ENCODE assay signal across 8 cellular contexts in the genomic region with DNA sequence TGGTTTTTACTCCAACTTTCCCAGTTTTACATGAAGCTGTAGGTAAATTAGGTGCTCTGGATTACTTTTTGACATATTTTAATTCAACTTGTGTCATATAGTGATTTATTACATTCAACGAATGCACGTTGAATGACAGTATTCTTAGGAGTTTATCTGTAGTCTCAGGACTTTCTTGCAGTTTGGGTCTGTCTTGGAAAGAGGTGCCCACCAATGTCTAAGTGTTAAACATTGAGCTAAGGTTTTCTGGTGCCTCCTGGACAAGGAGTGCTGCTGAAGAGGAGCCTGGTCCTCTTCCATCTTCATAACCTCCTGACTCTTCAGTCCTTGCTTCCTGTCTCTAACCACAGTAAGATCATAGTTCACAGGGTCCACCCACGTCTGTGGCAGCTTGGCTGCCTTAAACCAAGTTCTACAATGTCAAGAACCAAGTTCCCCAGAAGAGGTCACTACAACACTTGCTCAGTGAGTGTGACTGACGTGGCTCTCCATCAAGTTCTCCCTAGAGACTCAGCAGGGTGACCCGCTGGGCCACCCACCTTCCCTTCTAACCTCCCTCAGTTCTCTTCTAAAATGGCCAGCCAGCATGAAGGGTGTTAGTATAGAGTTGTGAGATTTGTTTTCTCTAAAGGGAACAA. TPM values are rescaled to one million over a fixed set of nuclear protein-coding genes. Genes with fewer than 3 reads are reported as not detected.
DNase-seq lines count a peak whose midpoint lies in the region; ATAC-seq and TF ChIP-seq lines count a peak whose summit lies in the region.

No MANE protein-coding gene starts in this region.

- H3K9me3 ChIP-seq in cardiac muscle cell (ENCODE audit: low read depth) (no peaks in the 10 kb centered on the region), right atrium auricular region (no peaks in the 10 kb centered on the region), HAP-1 (no peaks in the 10 kb centered on the region), Karpas-422 (ENCODE audit: low read length) (no peaks in the 10 kb centered on the region), thoracic aorta (no peaks in the 10 kb centered on the region)

- H3K9me2 ChIP-seq in Karpas-422 (replicated peaks; ENCODE audit: insufficient read depth, low read length) = no peaks in the 10 kb centered on the region

- TF ChIP-seq CTCF in cardiac muscle cell (IDR thresholded peaks at IDR 0.05; ENCODE audit: low read depth, low read length) = peak; percentile 5
- peak in 1 of 2 donors; percentile 34 for TF ChIP-seq CTCF in right atrium auricular region (IDR thresholded peaks at IDR 0.05)
- peak; percentile 60 for TF ChIP-seq CTCF in brain microvascular endothelial cell (IDR thresholded peaks at IDR 0.05; ENCODE audit: low read depth, low read length, missing control alignments)
- peak; percentile 25 for TF ChIP-seq CTCF in thoracic aorta (IDR thresholded peaks at IDR 0.05)

- H3K36me3 ChIP-seq in cardiac muscle cell (no peaks in the 10 kb centered on the region), right atrium auricular region (no peaks in the 10 kb centered on the region), HAP-1 (replicated peaks) (no peaks in the 10 kb centered on the region), Karpas-422 (ENCODE audit: insufficient read depth, low read length) (no peaks in the 10 kb centered on the region), brain microvascular endothelial cell (replicated peaks) (no peaks in the 10 kb centered on the region), thoracic aorta (no peaks in the 10 kb centered on the region)

- H4K20me1 ChIP-seq in Karpas-422 (ENCODE audit: insufficient read depth, low read depth, low read length) = no peaks in the 10 kb centered on the region

- H3K4me3 ChIP-seq in cardiac muscle cell (no peak overlapping the region), right atrium auricular region (no peak overlapping the region), HAP-1 (no peak overlapping the region), Karpas-422 (ENCODE audit: low read length) (no peak overlapping the region), brain microvascular endothelial cell (ENCODE audit: low read depth, low read length) (no peak overlapping the region), thoracic aorta (no peak overlapping the region)

- no peak for ATAC-seq in thoracic aorta (ENCODE audit: insufficient number of reproducible peaks, low FRiP score, low read depth)

- H2AFZ ChIP-seq in Karpas-422 (ENCODE audit: low read length) = no peak overlapping the region

- in situ Hi-C loops in HAP-1 (cut with MboI; ENCODE audit: low sequenced_read_pairs) (loop anchor here (25.0 kb wide), 1 partner anchor 797 kb away; no protein-coding TSS in a partner anchor), brain microvascular endothelial cell (cut with HindIII; ENCODE audit: low pct_ligation_motif_present, low sequenced_read_pairs) (no loop called here)

- H3K79me2 ChIP-seq in Karpas-422 (ENCODE audit: low read length) = no peaks in the 10 kb centered on the region

- H3K27me3 ChIP-seq in cardiac muscle cell (peaks cover 21% of the 10 kb centered on the region), right atrium auricular region (peaks cover 0 to 4% of the 10 kb centered on the region in 2 donors), HAP-1 (ENCODE audit: low read depth) (peaks cover 34% of the 10 kb centered on the region), Karpas-422 (ENCODE audit: low read length) (no peaks in the 10 kb centered on the region), brain microvascular endothelial cell (replicated peaks) (peaks cover 9% of the 10 kb centered on the region), thoracic aorta (replicated peaks; ENCODE audit: insufficient read depth) (peaks cover 5% of the 10 kb centered on the region)

- H3K4me1 ChIP-seq in cardiac muscle cell (ENCODE audit: low read depth) (no peaks in the 10 kb centered on the region), right atrium auricular region (no peaks in the 10 kb centered on the region), HAP-1 (no peaks in the 10 kb centered on the region), Karpas-422 (ENCODE audit: low read length) (no peaks in the 10 kb centered on the region), thoracic aorta (ENCODE audit: control insufficient read depth in 1 of 2, low read depth in 2 of 2) (no peaks in the 10 kb centered on the region)

- no peak overlapping the region for H3K4me2 ChIP-seq in Karpas-422 (ENCODE audit: low read depth, low read length, poor library complexity, severe bottlenecking)

- DNase-seq in cardiac muscle cell (ENCODE audit: low read depth in 1 of 2, low spot score in 1 of 2) (peak; percentile 10 to 71), right atrium auricular region (ENCODE audit: low spot score) (no peak), HAP-1 (ENCODE audit: low spot score in 2 of 2) (peak; percentile 56 to 78), Karpas-422 (peak; percentile 81), SHP77 (lab: John Stamatoyannopoulos, UW) (peak; percentile 24 to 61), brain microvascular endothelial cell (peak; percentile 12), medulla oblongata (ENCODE audit: extremely low spot score) (peak; percentile 75), thoracic aorta (ENCODE audit: low spot score) (no peak)

- H3K27ac ChIP-seq in cardiac muscle cell = no peak overlapping the region
- no peak overlapping the region for H3K27ac ChIP-seq in right atrium auricular region
- H3K27ac ChIP-seq in Karpas-422 (ENCODE audit: low read length) = no peak overlapping the region
- H3K27ac ChIP-seq in brain microvascular endothelial cell = no peak overlapping the region
- H3K27ac ChIP-seq in thoracic aorta = no peak overlapping the region

- H3K9ac ChIP-seq in Karpas-422 (ENCODE audit: low read length) = no peak overlapping the region

RNA-seq across cellular contexts. Expression of a gene that starts 6.1 kb away (rescaled TPM):
- total RNA-seq in cardiac muscle cell (1.5 and 5.1 TPM in 2 replicates), right atrium auricular region (1 to 10 TPM in 1 of 2 donors, not detected in 1; 5.0 TPM), thoracic aorta (not detected)
- polyA plus RNA-seq in cardiac muscle cell = 3.0 and 3.5 TPM in 2 replicates
- total RNA-seq in Karpas-422 (2014; rRNA removed; shearing (Covaris generic); ENCODE audit: low replicate concordance) = not detected in 2 replicates

Comparison
In these comparisons a context has a peak if more than half of its experiments do, and no peak if none do; other contexts are left out.
1. DNase-seq: peak in cardiac muscle cell (2 of 2), HAP-1 (2 of 2), Karpas-422 (single experiment), SHP77 (2 of 2), brain microvascular endothelial cell (single experiment) and medulla oblongata (single experiment); none in right atrium auricular region (single experiment) and thoracic aorta (single experiment).